20 cellular contexts compared by ENCODE assay signal in genomic region chr1:66286307-66286706, GRCh38.
DNase-seq lines count a peak whose midpoint lies in the region; ATAC-seq, FAIRE-seq and TF ChIP-seq lines count a peak whose summit lies in the region.
"Had no signal": no experiment of that assay in that cellular context is flagged by ENCODE, and none has a peak within 500 bp of the region (broad histone marks: within the 10 kb centered on the region; RNA-seq: fewer than 3 reads in every experiment).

No MANE protein-coding gene starts in this region.

- intact Hi-C loops in activated CD4-positive, alpha-beta T cell treated with anti-CD3 and anti-CD28 coated beads for 36 hours (cut with DNase I, micrococcal nuclease): loop anchor here (10.0 kb wide), 3 partner anchors 888 to 1048 kb away; no protein-coding TSS in a partner anchor

- H3K4me1 Mint-ChIP-seq in CD4-positive, CD25-positive, alpha-beta regulatory T cell: peaks cover 47 to 67% (median 59%) of the 10 kb centered on the region in 4 donors
- H3K4me1 Mint-ChIP-seq in CD8-positive, alpha-beta memory T cell: peaks cover 54 to 88% (median 77%) of the 10 kb centered on the region in 3 donors
- H3K4me1 Mint-ChIP-seq in activated T-helper 17 cell treated with anti-CD3 and anti-CD28 coated beads, Interleukin-2, amount 50 U/mL, for 72 hours: peaks cover 58% of the 10 kb centered on the region
- peaks cover 89% of the 10 kb centered on the region for H3K4me1 Mint-ChIP-seq in activated CD4-positive, alpha-beta T cell treated with anti-CD3 and anti-CD28 coated beads for 36 hours

- H3K4me1 ChIP-seq in CD4-positive, CD25-positive, alpha-beta regulatory T cell (ENCODE audit: control insufficient read depth, insufficient read depth, low read length, poor library complexity, severe bottlenecking): peaks cover 46% of the 10 kb centered on the region
- peaks cover 49% of the 10 kb centered on the region for H3K4me1 ChIP-seq in CD8-positive, alpha-beta memory T cell (ENCODE audit: insufficient read depth, low read length)
- H3K4me1 ChIP-seq in keratinocyte (ENCODE audit: control insufficient read depth, extremely low read depth, insufficient read depth, low read length): peaks cover 28% of the 10 kb centered on the region
- H3K4me1 ChIP-seq: BE2C, SJCRH30 had no signal

- no peaks in the 10 kb centered on the region for H4K20me1 ChIP-seq in keratinocyte (ENCODE audit: control insufficient read depth, extremely low read depth, insufficient read depth, low read length)

- no peaks in the 10 kb centered on the region for H3K27me3 ChIP-seq in CD4-positive, CD25-positive, alpha-beta regulatory T cell (ENCODE audit: control insufficient read depth, insufficient read depth, low read length)
- no peaks in the 10 kb centered on the region for H3K27me3 ChIP-seq in CD8-positive, alpha-beta memory T cell (ENCODE audit: insufficient read depth, low read length, poor library complexity, severe bottlenecking)
- no peaks in the 10 kb centered on the region for H3K27me3 ChIP-seq in keratinocyte (ENCODE audit: control insufficient read depth, extremely low read depth, insufficient read depth, low read length)
- H3K27me3 ChIP-seq: BE2C, SJCRH30 had no signal

- H3K9me3 Mint-ChIP-seq in CD4-positive, CD25-positive, alpha-beta regulatory T cell: peaks cover 0 to 4% (median 0%) of the 10 kb centered on the region in 7 donors
- no peaks in the 10 kb centered on the region for H3K9me3 Mint-ChIP-seq in CD8-positive, alpha-beta memory T cell
- no peaks in the 10 kb centered on the region for H3K9me3 Mint-ChIP-seq in activated T-helper 17 cell treated with anti-CD3 and anti-CD28 coated beads, Interleukin-2, amount 50 U/mL, for 72 hours
- no peaks in the 10 kb centered on the region for H3K9me3 Mint-ChIP-seq in activated CD4-positive, alpha-beta T cell treated with anti-CD3 and anti-CD28 coated beads for 36 hours (ENCODE audit: low read depth)

- H3K4me2 ChIP-seq in keratinocyte (ENCODE audit: control insufficient read depth, extremely low read depth, insufficient read depth, low read depth, low read length): peak overlapping the region; percentile 9

- no peak for FAIRE-seq in keratinocyte (lab: Jason Lieb, UNC)
- FAIRE-seq: GM12878, HTR-8/SVneo had no signal

- POLR2A ChIA-PET in CD8-positive, alpha-beta memory T cell (lab: Charles Lee): interaction anchor here (0.7 to 0.8 kb wide), 2 partner anchors 10 to 12 kb away, joined by 3 read pairs; no protein-coding TSS in a partner anchor
- POLR2A ChIA-PET in activated CD4-positive, alpha-beta T cell treated with anti-CD3 and anti-CD28 coated beads for 36 hours (lab: Charles Lee): interaction anchor here (1.2 kb wide), 1 partner anchor 65 kb away, joined by 3 read pairs; no protein-coding TSS in a partner anchor

- DNase-seq in CD4-positive, CD25-positive, alpha-beta regulatory T cell: no peak
- DNase-seq in CD8-positive, alpha-beta memory T cell: no peak
- DNase-seq in keratinocyte (ENCODE audit: low read depth, low spot score) (no peak), HT-29 (ENCODE audit: low spot score) (no peak), NCI-H226 (no peak)
- no peak for DNase-seq in activated CD4-positive, alpha-beta T cell treated with anti-CD3 and anti-CD28 coated beads for 36 hours
- DNase-seq: BE2C; GDM1; H7; NCI-H1436; NCI-H2029; NCI-H2171; NCI-H446 treated with DMSO at 0.1 percent for 48 hours; NK-92 treated with Interleukin-12 subunit alpha and Interleukin-12 subunit beta, amount 100 ng/mL, for 24 hours; OCI-M1; SJCRH30 had no signal

- peak overlapping the region; percentile 9 for H3K4me3 ChIP-seq in CD4-positive, CD25-positive, alpha-beta regulatory T cell (ENCODE audit: low read depth, low read length)
- H3K4me3 ChIP-seq in CD8-positive, alpha-beta memory T cell (ENCODE audit: low read length): no peak overlapping the region
- H3K4me3 ChIP-seq in keratinocyte (ENCODE audit: control insufficient read depth in 2 of 3, extremely low read depth in 1 of 3, insufficient read depth in 2 of 3, low read depth in 1 of 3, low read length in 3 of 3): no peak overlapping the region
- H3K4me3 ChIP-seq: GM12878, SJCRH30 had no signal

- no peak for ATAC-seq in CD4-positive, CD25-positive, alpha-beta regulatory T cell (ENCODE audit: low read depth in 2 of 2)
- no peak for ATAC-seq in activated T-helper 17 cell treated with anti-CD3 and anti-CD28 coated beads, Interleukin-2, amount 50 U/mL, for 72 hours (replicated peaks)
- ATAC-seq in activated CD4-positive, alpha-beta T cell treated with anti-CD3 and anti-CD28 coated beads for 36 hours: no peak
- ATAC-seq: GM12878 had no signal

- H3K79me2 ChIP-seq in keratinocyte (ENCODE audit: control insufficient read depth, insufficient read depth, low read length): no peaks in the 10 kb centered on the region

- H3K9ac ChIP-seq in keratinocyte (ENCODE audit: control insufficient read depth, extremely low read depth, insufficient read depth, low read length): no peak overlapping the region

- H3K27me3 Mint-ChIP-seq in CD4-positive, CD25-positive, alpha-beta regulatory T cell: no peaks in the 10 kb centered on the region
- H3K27me3 Mint-ChIP-seq in CD8-positive, alpha-beta memory T cell: no peaks in the 10 kb centered on the region
- H3K27me3 Mint-ChIP-seq in activated T-helper 17 cell treated with anti-CD3 and anti-CD28 coated beads, Interleukin-2, amount 50 U/mL, for 72 hours: no peaks in the 10 kb centered on the region
- H3K27me3 Mint-ChIP-seq in activated CD4-positive, alpha-beta T cell treated with anti-CD3 and anti-CD28 coated beads for 36 hours: no peaks in the 10 kb centered on the region

- H3K27ac Mint-ChIP-seq in CD4-positive, CD25-positive, alpha-beta regulatory T cell: no peak overlapping the region
- H3K27ac Mint-ChIP-seq in CD8-positive, alpha-beta memory T cell: peak overlapping the region in 5 of 8 donors; percentile 15 to 82 (median 48)
- H3K27ac Mint-ChIP-seq in activated T-helper 17 cell treated with anti-CD3 and anti-CD28 coated beads, Interleukin-2, amount 50 U/mL, for 72 hours: no peak overlapping the region
- no peak overlapping the region for H3K27ac Mint-ChIP-seq in activated CD4-positive, alpha-beta T cell treated with anti-CD3 and anti-CD28 coated beads for 36 hours

- no peaks in the 10 kb centered on the region for H3K36me3 ChIP-seq in CD4-positive, CD25-positive, alpha-beta regulatory T cell (ENCODE audit: control insufficient read depth, insufficient read depth, low read length)
- H3K36me3 ChIP-seq in CD8-positive, alpha-beta memory T cell (ENCODE audit: insufficient read depth, low read length): no peaks in the 10 kb centered on the region
- no peaks in the 10 kb centered on the region for H3K36me3 ChIP-seq in keratinocyte (ENCODE audit: control insufficient read depth in 2 of 2, extremely low read depth in 1 of 2, insufficient read depth in 2 of 2, low read length in 2 of 2)
- H3K36me3 ChIP-seq: BE2C, SJCRH30 had no signal

- no peaks in the 10 kb centered on the region for H3K9me1 ChIP-seq in keratinocyte (ENCODE audit: control insufficient read depth, extremely low read depth, insufficient read depth, low read length)

- H3K36me3 Mint-ChIP-seq in CD4-positive, CD25-positive, alpha-beta regulatory T cell: no peaks in the 10 kb centered on the region
- peaks cover 0 to 3% (median 1%) of the 10 kb centered on the region in 3 donors for H3K36me3 Mint-ChIP-seq in CD8-positive, alpha-beta memory T cell
- peaks cover 11% of the 10 kb centered on the region for H3K36me3 Mint-ChIP-seq in activated T-helper 17 cell treated with anti-CD3 and anti-CD28 coated beads, Interleukin-2, amount 50 U/mL, for 72 hours (ENCODE audit: low read depth)
- no peaks in the 10 kb centered on the region for H3K36me3 Mint-ChIP-seq in activated CD4-positive, alpha-beta T cell treated with anti-CD3 and anti-CD28 coated beads for 36 hours (ENCODE audit: low read depth)

- no peak for TF ChIP-seq CTCF in keratinocyte (optimal IDR thresholded peaks at IDR 0.05 in 1 of 3, IDR thresholded peaks at IDR 0.05 in 1 of 3, conservative IDR thresholded peaks at IDR 0.05 in 1 of 3; ENCODE audit: extremely low read depth in 1 of 3, insufficient read depth in 2 of 3, low read length in 3 of 3)

- dilution Hi-C loops in keratinocyte (cut with MboI; ENCODE audit: extremely low pct_ligation_motif_present, low sequenced_read_pairs): no loop called here

- no peak overlapping the region for H3K27ac ChIP-seq in CD4-positive, CD25-positive, alpha-beta regulatory T cell (ENCODE audit: insufficient read depth, low read length, poor library complexity, severe bottlenecking)
- no peak overlapping the region for H3K27ac ChIP-seq in CD8-positive, alpha-beta memory T cell (ENCODE audit: low read depth, low read length)
- H3K27ac ChIP-seq in keratinocyte (ENCODE audit: control insufficient read depth, insufficient read depth, low read length): peak overlapping the region; percentile 66
- H3K27ac ChIP-seq: RWPE1, SJCRH30 had no signal

- H3K4me3 Mint-ChIP-seq in CD4-positive, CD25-positive, alpha-beta regulatory T cell: no peak overlapping the region
- peak overlapping the region in 1 of 7 donors; percentile 71 for H3K4me3 Mint-ChIP-seq in CD8-positive, alpha-beta memory T cell
- H3K4me3 Mint-ChIP-seq in activated T-helper 17 cell treated with anti-CD3 and anti-CD28 coated beads, Interleukin-2, amount 50 U/mL, for 72 hours: peak overlapping the region; percentile 52
- H3K4me3 Mint-ChIP-seq in activated CD4-positive, alpha-beta T cell treated with anti-CD3 and anti-CD28 coated beads for 36 hours: no peak overlapping the region

- no peaks in the 10 kb centered on the region for H3K9me3 ChIP-seq in CD4-positive, CD25-positive, alpha-beta regulatory T cell (ENCODE audit: control insufficient read depth in 2 of 2, low read length in 2 of 2)
- H3K9me3 ChIP-seq in CD8-positive, alpha-beta memory T cell (ENCODE audit: low read length): no peaks in the 10 kb centered on the region
- no peaks in the 10 kb centered on the region for H3K9me3 ChIP-seq in keratinocyte (ENCODE audit: control insufficient read depth, low read depth, low read length)
- H3K9me3 ChIP-seq: BE2C, SJCRH30 had no signal

- CTCF ChIA-PET in CD8-positive, alpha-beta memory T cell (lab: Charles Lee): interaction anchor here (1.4 to 1.6 kb wide), 2 partner anchors 159 to 160 kb away, joined by 3 read pairs; no protein-coding TSS in a partner anchor
- CTCF ChIA-PET in activated CD4-positive, alpha-beta T cell treated with anti-CD3 and anti-CD28 coated beads for 36 hours (lab: Charles Lee): interaction anchor here (0.7 to 3.1 kb wide), 7 partner anchors 13 to 160 kb away, joined by 3 to 10 read pairs (median 3); no protein-coding TSS in a partner anchor

- no peak overlapping the region for H2AFZ ChIP-seq in keratinocyte (ENCODE audit: control insufficient read depth, low read length)

Comparison
In these comparisons a context has a peak if more than half of its experiments do, and no peak if none do; other contexts are left out.
1. H3K27ac Mint-ChIP-seq: peak in CD8-positive, alpha-beta memory T cell (5 of 8); none in CD4-positive, CD25-positive, alpha-beta regulatory T cell (0 of 3), activated T-helper 17 cell treated with anti-CD3 and anti-CD28 coated beads, Interleukin-2, amount 50 U/mL, for 72 hours (single experiment) and activated CD4-positive, alpha-beta T cell treated with anti-CD3 and anti-CD28 coated beads for 36 hours (single experiment).